Comparison of ENCODE assay signal across 8 cellular contexts in the genomic region with DNA sequence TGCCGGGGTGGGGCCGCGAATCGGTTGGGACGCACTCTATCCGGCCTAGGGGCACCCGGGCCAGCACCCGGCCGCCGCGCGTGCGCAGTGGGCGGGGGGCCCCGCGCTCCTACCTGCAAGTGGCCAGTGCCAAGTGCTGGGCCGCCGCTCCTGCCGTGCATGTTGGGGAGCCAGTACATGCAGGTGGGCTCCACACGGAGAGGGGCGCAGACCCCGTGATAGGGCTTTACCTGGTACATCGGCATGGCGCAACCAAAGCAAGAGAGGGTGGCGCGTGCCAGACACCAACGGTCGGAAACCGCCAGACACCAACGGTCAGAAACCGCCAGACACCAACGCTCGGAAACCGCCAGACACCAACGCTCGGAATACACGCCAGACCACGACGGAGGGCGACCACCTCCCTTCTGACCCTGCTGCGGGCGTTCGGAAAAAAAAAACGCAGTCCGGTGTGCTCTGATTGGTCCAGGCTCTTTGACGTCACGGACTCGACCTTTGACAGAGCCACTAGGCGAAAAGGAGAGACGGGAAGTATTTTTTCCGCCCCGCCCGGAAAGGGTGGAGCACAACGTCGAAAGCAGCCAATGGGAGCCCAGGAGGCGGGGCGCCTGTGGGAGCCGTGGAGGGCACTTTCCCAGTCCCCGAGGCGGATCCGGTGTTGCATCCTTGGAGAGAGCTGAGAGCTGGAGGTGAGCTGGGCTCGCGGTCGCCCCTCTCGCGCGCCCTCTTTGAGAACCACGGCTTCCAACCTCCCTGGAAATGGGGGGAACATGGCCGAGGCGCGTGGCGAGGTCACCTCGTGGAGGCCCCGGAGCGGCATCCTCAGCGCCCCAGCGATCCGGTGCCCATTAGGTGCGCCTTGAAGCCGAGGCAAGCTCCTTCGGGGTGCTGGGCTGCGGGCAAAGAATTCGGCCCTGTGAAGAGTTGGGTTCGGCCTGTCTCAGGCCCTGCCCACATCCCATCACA. TPM values are rescaled to one million over a fixed set of nuclear protein-coding genes. Genes with fewer than 3 reads are reported as not detected.
DNase-seq lines count a peak whose midpoint lies in the region; ATAC-seq and TF ChIP-seq lines count a peak whose summit lies in the region.
"Not testable (repeated sequence)": the region's sequence is repeated elsewhere in the genome, so short reads cannot be mapped to it uniquely, and the experiment has no call there.

No MANE protein-coding gene starts in this region.

- H3K4me2 ChIP-seq in DND-41 (ENCODE audit: insufficient read depth, low read length), result peak overlapping the region; percentile 55; the same call in 1 of the 2 replicates

- peak overlapping the region; percentile 60 for H3K9ac ChIP-seq in DND-41 (ENCODE audit: low read depth, low read length)

- not testable (repeated sequence) for H4K20me1 ChIP-seq in DND-41 (ENCODE audit: insufficient read depth, low read length)

- not testable (repeated sequence) for H3K4me1 Mint-ChIP-seq in HFFc6 (ENCODE audit: low read depth); neural crest cell

- peak; percentile 91 for DNase-seq in DND-41
- DNase-seq in HFFc6, result peak; percentile 87
- DNase-seq in NCI-H1105 (lab: John Stamatoyannopoulos, UW), result peak; percentile 69
- peak; percentile 91 for DNase-seq in SK-N-DZ (ENCODE audit: low spot score)
- DNase-seq in activated naive CD4-positive, alpha-beta T cell (lab: John Stamatoyannopoulos, UW), result peak; percentile 36 to 68 (median 51)
- peak; percentile 44 to 65 for DNase-seq in foreskin fibroblast
- DNase-seq in neural crest cell (ENCODE audit: low read depth, low spot score), result peak; percentile 79
- DNase-seq in stimulated activated CD8-positive, alpha-beta memory T cell treated with anti-CD3 and anti-CD28 coated beads, Interleukin-7, amount 100 ng/mL, for 48 hours (ENCODE audit: extremely low read depth in 1 of 2, low read depth in 1 of 2), result peak; percentile 64 to 71

- not testable (repeated sequence) for H3K27me3 Mint-ChIP-seq in HFFc6 (ENCODE audit: insufficient read depth); neural crest cell (ENCODE audit: low read depth)

- H3K36me3 Mint-ChIP-seq in HFFc6 (ENCODE audit: low read depth); neural crest cell (ENCODE audit: low read depth): not testable (repeated sequence)

- H3K27ac ChIP-seq in DND-41 (ENCODE audit: low read length), result peak overlapping the region; percentile 81

- peak; percentile 78 for ATAC-seq in DND-41 (ENCODE audit: insufficient read depth, low read depth)

- H3K9me3 Mint-ChIP-seq in HFFc6, neural crest cell: not testable (repeated sequence)

- TF ChIP-seq CTCF in DND-41 (IDR thresholded peaks at IDR 0.05; ENCODE audit: borderline replicate concordance, extremely low read depth, low read length, poor library complexity, severe bottlenecking); HFFc6 (IDR thresholded peaks at IDR 0.05); foreskin fibroblast (IDR thresholded peaks at IDR 0.05; ENCODE audit: low read depth, low read length); neural crest cell (conservative IDR thresholded peaks at IDR 0.05): not testable (repeated sequence)

- H3K27me3 ChIP-seq in DND-41 (ENCODE audit: insufficient read depth, low read length, poor library complexity), result not testable (repeated sequence)

- not testable (repeated sequence) for H3K36me3 ChIP-seq in DND-41 (ENCODE audit: insufficient read depth, low read length)

- not testable (repeated sequence) for H3K79me2 ChIP-seq in DND-41 (ENCODE audit: insufficient read depth, low read length)

- peak overlapping the region; percentile 90 for H3K4me3 Mint-ChIP-seq in HFFc6
- peak overlapping the region; percentile 88 for H3K4me3 Mint-ChIP-seq in neural crest cell

- not testable (repeated sequence) for H3K4me1 ChIP-seq in DND-41 (ENCODE audit: insufficient read depth, low read length)

- H3K27ac Mint-ChIP-seq in HFFc6, result peak overlapping the region; percentile 90
- H3K27ac Mint-ChIP-seq in neural crest cell (ENCODE audit: unreplicated experiment), result not testable (repeated sequence)

- not testable (repeated sequence) for H3K9me3 ChIP-seq in DND-41 (ENCODE audit: insufficient read depth, low read length, severe bottlenecking)

- H3K4me3 ChIP-seq in DND-41 (ENCODE audit: low read depth in 1 of 2, low read length in 2 of 2), result peak overlapping the region; percentile 25 to 65; a peak in 3 of 4 replicates
- H3K4me3 ChIP-seq in foreskin fibroblast (ENCODE audit: low read depth in 1 of 2, low read length in 2 of 2), result peak overlapping the region; percentile 41 to 51

- peak overlapping the region; percentile 65; the same call in 1 of the 2 replicates for H2AFZ ChIP-seq in DND-41 (ENCODE audit: low read depth, low read length)

RNA-seq across cellular contexts. Expression of a gene that starts 39.0 kb away (rescaled TPM):
- 1 to 10 TPM; 5.1 to 9.3 (median 6.8) TPM for total RNA-seq in HFFc6 (2021; fragmentation: NEBNext Ultra II Directional; extraction: Animal tissue kit (Norgen Biotek cat#: 25700))
- 7.7 and 10.1 TPM in 2 replicates for polyA plus RNA-seq in SK-N-DZ (2014; cell fraction: cytosol; rRNA removed)
- 5.6 and 16.5 TPM in 2 replicates for polyA plus RNA-seq in SK-N-DZ (2014; cell fraction: nucleus; rRNA removed)
- 19.4 and 19.9 TPM in 2 replicates for total RNA-seq in neural crest cell

Comparison
In these comparisons a context has a peak if more than half of its experiments do, and no peak if none do; other contexts are left out.
1. Peak in every context shown above with its lines: DNase-seq, ATAC-seq, H3K4me3 ChIP-seq and H3K27ac ChIP-seq.